1 cellular context compared by ENCODE assay signal in the genomic region with DNA sequence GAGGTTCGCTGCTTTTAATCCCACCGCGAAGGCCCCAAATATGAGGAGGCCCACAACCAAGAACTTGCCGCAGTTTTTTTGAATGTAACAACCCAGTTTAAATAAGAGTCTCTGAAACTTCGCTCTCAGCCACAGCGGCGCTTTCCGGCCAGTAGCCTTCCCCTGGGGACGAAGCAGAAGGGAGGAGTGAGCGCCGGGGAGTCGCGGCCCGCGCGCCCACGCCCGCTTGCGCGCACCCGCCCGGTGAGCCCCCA.
TF ChIP-seq lines count a peak whose summit lies in the region.

No MANE protein-coding gene starts in this region.

TF ChIP-seq in WTC11, 78 proteins besides CTCF, POLR2A, EP300 and RAD21 (continued from another document):
- TF ChIP-seq, protein P1, sequence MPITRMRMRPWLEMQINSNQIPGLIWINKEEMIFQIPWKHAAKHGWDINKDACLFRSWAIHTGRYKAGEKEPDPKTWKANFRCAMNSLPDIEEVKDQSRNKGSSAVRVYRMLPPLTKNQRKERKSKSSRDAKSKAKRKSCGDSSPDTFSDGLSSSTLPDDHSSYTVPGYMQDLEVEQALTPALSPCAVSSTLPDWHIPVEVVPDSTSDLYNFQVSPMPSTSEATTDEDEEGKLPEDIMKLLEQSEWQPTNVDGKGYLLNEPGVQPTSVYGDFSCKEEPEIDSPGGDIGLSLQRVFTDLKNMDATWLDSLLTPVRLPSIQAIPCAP (CRISPR knock-in tag; IDR thresholded peaks at IDR 0.05): no peak
